ENCODE assay signal across 26 cellular contexts in the genomic region with DNA sequence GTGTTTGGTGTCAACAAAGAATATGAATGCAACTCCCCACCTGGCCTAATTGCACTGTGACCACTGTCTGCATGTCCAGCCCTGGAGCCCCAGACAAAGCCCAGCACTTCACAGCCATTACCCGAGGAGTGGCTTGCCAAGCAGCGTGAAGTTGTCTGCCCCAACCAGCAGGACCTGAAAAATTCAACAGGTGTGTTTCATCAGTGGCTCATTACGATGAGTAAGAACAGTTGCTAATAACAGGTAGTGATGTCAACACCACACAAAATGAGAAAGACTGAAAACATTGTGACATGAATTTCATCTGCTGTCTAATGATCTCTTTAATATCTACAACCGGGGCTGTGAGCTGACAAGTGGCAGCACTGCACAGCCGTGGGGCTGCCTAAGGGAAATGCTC.
"Had no signal": no experiment of that assay in that cellular context is flagged by ENCODE, and none has a peak within 500 bp of the region (broad histone marks: within the 10 kb centered on the region; RNA-seq: fewer than 3 reads in every experiment).

No MANE protein-coding gene starts in this region.

- H3K9me3 Mint-ChIP-seq: activated B cell treated with CpG ODN at 0.5 μM for 24 hours; activated naive CD4-positive, alpha-beta T cell treated with anti-CD3 and anti-CD28 coated beads, Interleukin-2, amount 10 ng/mL, durations not matched to agents 7 days and 5 days; naive thymus-derived CD4-positive, alpha-beta T cell; stimulated activated naive CD8-positive, alpha-beta T cell treated with anti-CD3 and anti-CD28 coated beads, Interleukin-15, Interleukin-2, amounts not matched to agents 100 ng/mL and 50 ng/mL, for 24 hours; T-helper 2 cell treated with Interferon-gamma antibody and Interleukin-4, amounts not matched to agents 5 μg/mL and 100 μg/mL, for 36 hours had no signal

- H3K27me3 Mint-ChIP-seq: activated B cell treated with CpG ODN at 0.5 μM for 24 hours; activated naive CD4-positive, alpha-beta T cell treated with anti-CD3 and anti-CD28 coated beads, Interleukin-2, amount 10 ng/mL, durations not matched to agents 7 days and 5 days; naive thymus-derived CD4-positive, alpha-beta T cell; progenitor cell of endocrine pancreas; stimulated activated naive CD8-positive, alpha-beta T cell treated with anti-CD3 and anti-CD28 coated beads, Interleukin-15, Interleukin-2, amounts not matched to agents 100 ng/mL and 50 ng/mL, for 24 hours had no signal

- H3K4me1 Mint-ChIP-seq: activated B cell treated with CpG ODN at 0.5 μM for 24 hours; activated naive CD4-positive, alpha-beta T cell treated with anti-CD3 and anti-CD28 coated beads, Interleukin-2, amount 10 ng/mL, durations not matched to agents 7 days and 5 days; naive thymus-derived CD4-positive, alpha-beta T cell had no signal

- H3K27me3 ChIP-seq: gastroesophageal sphincter, ovary, upper lobe of left lung, vagina had no signal

- FAIRE-seq: colon, kidney had no signal

- H3K27ac ChIP-seq: ovary, upper lobe of left lung, vagina had no signal

- ATAC-seq: gastroesophageal sphincter; left colon; naive thymus-derived CD4-positive, alpha-beta T cell; sciatic nerve had no signal

- H3K4me3 ChIP-seq: gastroesophageal sphincter, ovary, skin epidermis, upper lobe of left lung, vagina had no signal

- H3K4me3 Mint-ChIP-seq: activated B cell treated with CpG ODN at 0.5 μM for 24 hours; activated naive CD4-positive, alpha-beta T cell treated with anti-CD3 and anti-CD28 coated beads, Interleukin-2, amount 10 ng/mL, durations not matched to agents 7 days and 5 days; naive thymus-derived CD4-positive, alpha-beta T cell; stimulated activated naive CD8-positive, alpha-beta T cell treated with anti-CD3 and anti-CD28 coated beads, Interleukin-15, Interleukin-2, amounts not matched to agents 100 ng/mL and 50 ng/mL, for 24 hours; T-helper 2 cell treated with Interferon-gamma antibody and Interleukin-4, amounts not matched to agents 5 μg/mL and 100 μg/mL, for 36 hours had no signal

- H3K9me3 ChIP-seq: gastroesophageal sphincter, ovary, upper lobe of left lung, vagina had no signal

- H3K36me3 ChIP-seq: ovary had no signal

- H3K27ac Mint-ChIP-seq: activated B cell treated with CpG ODN at 0.5 μM for 24 hours; activated naive CD4-positive, alpha-beta T cell treated with anti-CD3 and anti-CD28 coated beads, Interleukin-2, amount 10 ng/mL, durations not matched to agents 7 days and 5 days; naive thymus-derived CD4-positive, alpha-beta T cell; progenitor cell of endocrine pancreas; stimulated activated naive CD8-positive, alpha-beta T cell treated with anti-CD3 and anti-CD28 coated beads, Interleukin-15, Interleukin-2, amounts not matched to agents 100 ng/mL and 50 ng/mL, for 24 hours; T-helper 2 cell treated with Interferon-gamma antibody and Interleukin-4, amounts not matched to agents 5 μg/mL and 100 μg/mL, for 36 hours had no signal

- DNase-seq: activated B cell treated with CpG ODN at 0.5 μM for 24 hours; activated CD4-positive, alpha-beta T cell treated with anti-CD3 and anti-CD28 coated beads, Interleukin-2, amount 50 U/mL, for 4 hours; activated CD8-positive, alpha-beta memory T cell treated with anti-CD3 and anti-CD28 coated beads for 24 hours; activated gamma-delta T cell; activated naive CD4-positive, alpha-beta T cell treated with anti-CD3 and anti-CD28 coated beads, Interleukin-2, amount 10 ng/mL, durations not matched to agents 7 days and 5 days; amygdala; dermis blood vessel endothelial cell; effector CD4-positive, alpha-beta T cell; head of caudate nucleus; hippocampal formation; kidney; left colon; midbrain; naive thymus-derived CD4-positive, alpha-beta T cell; ovary; stimulated activated CD4-positive, alpha-beta T cell treated with anti-CD3 and anti-CD28 coated beads, Interleukin-12 subunit alpha, Interleukin-12 subunit beta, amount 100 ng/mL, for 4 hours; stimulated activated CD4-positive, alpha-beta T cell treated with anti-CD3 and anti-CD28 coated beads, Interleukin-4, amount 100 ng/mL, for 1 hour had no signal
